ENCODE assay signal across 8 cellular contexts in genomic region chr9:126611592-126612328, GRCh38.
DNase-seq lines count a peak whose midpoint lies in the region; ATAC-seq lines count a peak whose summit lies in the region.

No MANE protein-coding gene starts in this region.

- DNase-seq in NCI-H82 (lab: John Stamatoyannopoulos, UW) (peak; percentile 84), NCI-H82 treated with DMSO at 0.1 percent for 48 hours (lab: John Stamatoyannopoulos, UW; ENCODE audit: unreplicated experiment) (no peak), NCI-H1930 (lab: John Stamatoyannopoulos, UW) (peak; percentile 50 to 69), kidney glomerular epithelial cell (lab: John Stamatoyannopoulos, UW) (peak; percentile 57)
- DNase-seq in activated CD4-positive, alpha-beta T cell treated with anti-CD3 and anti-CD28 coated beads for 1 hour = peak; percentile 56
- DNase-seq in central memory CD4-positive, alpha-beta T cell = peak; percentile 39
- DNase-seq in stimulated activated CD4-positive, alpha-beta T cell treated with anti-CD3 and anti-CD28 coated beads, Interleukin-2, amount 100 ng/mL, for 24 hours = peak; percentile 78 to 85

- ATAC-seq in HG02678 (IDR thresholded peaks at IDR 0.05; ENCODE audit: unreplicated experiment) = no peak
